In the genomic region with DNA sequence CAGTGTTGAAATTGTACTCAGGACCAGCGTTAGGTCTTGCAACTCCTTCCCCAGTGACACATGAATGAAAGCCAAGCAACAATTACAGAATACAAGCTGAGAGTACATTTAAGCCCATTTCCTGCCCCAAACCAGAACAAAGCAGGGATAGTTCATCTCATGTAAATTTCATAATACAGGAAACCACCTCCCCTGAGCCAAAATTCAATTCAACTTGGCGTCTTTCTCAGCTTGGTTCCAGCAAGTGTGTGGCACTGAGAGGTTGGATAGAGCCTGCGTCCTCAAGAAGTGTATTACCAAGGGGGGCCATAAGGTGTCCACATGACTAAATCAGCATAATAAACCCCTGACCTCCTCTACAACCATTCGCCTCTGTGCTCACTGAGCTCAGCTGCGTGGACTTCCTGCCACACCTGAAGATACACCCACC, we compare ENCODE assay signal across 10 cellular contexts.
A peak's percentile ranks its signal among the peaks of the same experiment; 100 is the strongest.
DNase-seq lines count a peak whose midpoint lies in the region; ATAC-seq, FAIRE-seq and TF ChIP-seq lines count a peak whose summit lies in the region.
"Had no signal": no experiment of that assay in that cellular context is flagged by ENCODE, and none has a peak within 500 bp of the region (broad histone marks: within the 10 kb centered on the region; RNA-seq: fewer than 3 reads in every experiment).

No MANE protein-coding gene starts in this region.

- H3K4me1 Mint-ChIP-seq in GM23338: peaks cover 32% of the 10 kb centered on the region
- H3K4me1 Mint-ChIP-seq in T-cell: peaks cover 77 to 88% (median 84%) of the 10 kb centered on the region in 3 donors
- no peaks in the 10 kb centered on the region for H3K4me1 Mint-ChIP-seq in astrocyte (ENCODE audit: low read depth, unreplicated experiment)
- peaks cover 66 to 72% of the 10 kb centered on the region in 2 donors for H3K4me1 Mint-ChIP-seq in natural killer cell treated with Interleukin-12 subunit alpha and Interleukin-12 subunit beta and Interleukin-15 and Interleukin-18, amount 100 ng/mL, for 72 hours (ENCODE audit: low read depth in 2 of 2)

- H3K4me2 ChIP-seq in GM23338: no peak overlapping the region
- H3K4me2 ChIP-seq in astrocyte (ENCODE audit: low read length): no peak overlapping the region
- no peak overlapping the region for H3K4me2 ChIP-seq in osteoblast (ENCODE audit: insufficient read depth, low read length)

- no peaks in the 10 kb centered on the region for H3K27me3 ChIP-seq in GM23338 (ENCODE audit: insufficient read depth)
- no peaks in the 10 kb centered on the region for H3K27me3 ChIP-seq in astrocyte (ENCODE audit: insufficient read depth, low read length)
- no peaks in the 10 kb centered on the region for H3K27me3 ChIP-seq in osteoblast (ENCODE audit: insufficient read depth, low read length)

- no peaks in the 10 kb centered on the region for H3K9me3 ChIP-seq in astrocyte (ENCODE audit: insufficient read depth, low read depth, low read length)
- H3K9me3 ChIP-seq in osteoblast (ENCODE audit: low read depth, low read length): no peaks in the 10 kb centered on the region

- H3F3A ChIP-seq in GM23338 (replicated peaks; ENCODE audit: low read depth): no peaks in the 10 kb centered on the region

- no peak overlapping the region for H3K4me3 Mint-ChIP-seq in GM23338
- peak overlapping the region; percentile 21 to 73 (median 52) for H3K4me3 Mint-ChIP-seq in T-cell
- H3K4me3 Mint-ChIP-seq in astrocyte (ENCODE audit: unreplicated experiment): no peak overlapping the region
- H3K4me3 Mint-ChIP-seq in natural killer cell treated with Interleukin-12 subunit alpha and Interleukin-12 subunit beta and Interleukin-15 and Interleukin-18, amount 100 ng/mL, for 72 hours: peak overlapping the region; percentile 75

- POLR2A ChIA-PET in T-cell (lab: Charles Lee): interaction anchor here (0.6 to 1.7 kb wide), 4 partner anchors 15 to 51 kb away, joined by 3 to 5 read pairs (median 3); no protein-coding TSS in a partner anchor

- no peak for FAIRE-seq in astrocyte (lab: Jason Lieb, UNC)
- FAIRE-seq: G401.6, TTC549 had no signal

- H3K27ac Mint-ChIP-seq in GM23338 (no peak overlapping the region; the same call in 1 of the 2 replicates), T-cell (peak overlapping the region; percentile 90 to 93), astrocyte (ENCODE audit: unreplicated experiment) (no peak overlapping the region)
- H3K27ac Mint-ChIP-seq in natural killer cell treated with Interleukin-12 subunit alpha and Interleukin-12 subunit beta and Interleukin-15 and Interleukin-18, amount 100 ng/mL, for 72 hours: peak overlapping the region; percentile 91 to 98

- H2AFZ ChIP-seq in GM23338: no peak overlapping the region
- H2AFZ ChIP-seq in astrocyte (ENCODE audit: low read depth, low read length): no peak overlapping the region
- H2AFZ ChIP-seq in osteoblast (ENCODE audit: low read length): no peak overlapping the region

- H3K4me3 ChIP-seq in GM23338 (no peak overlapping the region), astrocyte (ENCODE audit: insufficient read depth, low read depth, low read length) (no peak overlapping the region), osteoblast (ENCODE audit: insufficient read depth, low read length) (no peak overlapping the region)

- H3K27me3 Mint-ChIP-seq in GM23338 (ENCODE audit: insufficient read depth, low read depth, poor library complexity): peaks cover 6% of the 10 kb centered on the region
- no peaks in the 10 kb centered on the region for H3K27me3 Mint-ChIP-seq in T-cell
- H3K27me3 Mint-ChIP-seq in astrocyte (ENCODE audit: low read depth, unreplicated experiment): peaks cover 8% of the 10 kb centered on the region
- H3K27me3 Mint-ChIP-seq in natural killer cell treated with Interleukin-12 subunit alpha and Interleukin-12 subunit beta and Interleukin-15 and Interleukin-18, amount 100 ng/mL, for 72 hours: no peaks in the 10 kb centered on the region

- intact Hi-C loops in posterior cingulate gyrus (cut with DNase I): no loop called here

- no peaks in the 10 kb centered on the region for H3K36me3 ChIP-seq in GM23338 (ENCODE audit: insufficient read depth)
- no peaks in the 10 kb centered on the region for H3K36me3 ChIP-seq in astrocyte (ENCODE audit: insufficient read depth, low read length)
- H3K36me3 ChIP-seq in osteoblast (ENCODE audit: insufficient read depth, low read length): no peaks in the 10 kb centered on the region

- no peaks in the 10 kb centered on the region for H3K9me2 ChIP-seq in GM23338 (ENCODE audit: insufficient read depth)

- no peak overlapping the region for H3K9ac ChIP-seq in astrocyte (ENCODE audit: low read length)

- H3K79me2 ChIP-seq in GM23338 (replicated peaks; ENCODE audit: insufficient read depth) (no peaks in the 10 kb centered on the region), astrocyte (ENCODE audit: insufficient read depth, low read length) (no peaks in the 10 kb centered on the region), osteoblast (ENCODE audit: insufficient read depth, low read length) (no peaks in the 10 kb centered on the region)

- H3K36me3 Mint-ChIP-seq in GM23338 (ENCODE audit: low read depth) (no peaks in the 10 kb centered on the region), T-cell (no peaks in the 10 kb centered on the region), astrocyte (ENCODE audit: low read depth, unreplicated experiment) (no peaks in the 10 kb centered on the region)
- H3K36me3 Mint-ChIP-seq in natural killer cell treated with Interleukin-12 subunit alpha and Interleukin-12 subunit beta and Interleukin-15 and Interleukin-18, amount 100 ng/mL, for 72 hours: no peaks in the 10 kb centered on the region

- DNase-seq in GM23338 (ENCODE audit: low spot score) (no peak), T-cell (peak in 31 of 34 experiments; percentile 2 to 62 (median 34)), astrocyte (ENCODE audit: low read depth) (peak; percentile 21), posterior cingulate gyrus (no peak), osteoblast (ENCODE audit: insufficient read length, low spot score, missing footprints) (no peak), NCI-H1092 treated with DMSO at 0.1 percent for 48 hours (lab: John Stamatoyannopoulos, UW) (no peak)
- DNase-seq in natural killer cell treated with Interleukin-12 subunit alpha and Interleukin-12 subunit beta and Interleukin-15 and Interleukin-18, amount 100 ng/mL, for 72 hours (ENCODE audit: low spot score): peak; percentile 77
- DNase-seq: NCI-H510A treated with DMSO at 0.1 percent for 48 hours had no signal

- CTCF ChIA-PET in T-cell (lab: Charles Lee): interaction anchor here (1.2 to 2.2 kb wide), 5 partner anchors 12 to 51 kb away, joined by 3 to 6 read pairs (median 4); no protein-coding TSS in a partner anchor

- H3K9me3 Mint-ChIP-seq in GM23338: no peaks in the 10 kb centered on the region; the same call in 2 of the 3 replicates
- no peaks in the 10 kb centered on the region for H3K9me3 Mint-ChIP-seq in T-cell
- peaks cover 2% of the 10 kb centered on the region for H3K9me3 Mint-ChIP-seq in astrocyte (ENCODE audit: unreplicated experiment)
- peaks cover 4% of the 10 kb centered on the region for H3K9me3 Mint-ChIP-seq in natural killer cell treated with Interleukin-12 subunit alpha and Interleukin-12 subunit beta and Interleukin-15 and Interleukin-18, amount 100 ng/mL, for 72 hours

- H4K20me1 ChIP-seq in GM23338 (replicated peaks; ENCODE audit: insufficient read depth) (no peaks in the 10 kb centered on the region), astrocyte (ENCODE audit: insufficient read depth, low read length) (peaks cover 3% of the 10 kb centered on the region), osteoblast (ENCODE audit: insufficient read depth, low read length) (no peaks in the 10 kb centered on the region)

- H3K27ac ChIP-seq in GM23338 (ENCODE audit: low read depth) (no peak overlapping the region), astrocyte (ENCODE audit: low read depth, low read length) (no peak overlapping the region), osteoblast (ENCODE audit: low read depth, low read length) (no peak overlapping the region)

- TF ChIP-seq CTCF in GM23338 (conservative IDR thresholded peaks at IDR 0.05; ENCODE audit: low read depth in 2 of 2) (no peak; a peak in 1 of 4 replicates), astrocyte (IDR thresholded peaks at IDR 0.05; ENCODE audit: insufficient read depth, low read depth, low read length) (no peak), osteoblast (IDR thresholded peaks at IDR 0.05; ENCODE audit: extremely low read depth, low read depth, low read length) (no peak)

- peak; percentile 34; the same call in 1 of the 3 replicates for ATAC-seq in GM23338
- peak; percentile 69 to 74 (median 72) for ATAC-seq in T-cell (replicated peaks in 1 of 4)
- ATAC-seq in natural killer cell treated with Interleukin-12 subunit alpha and Interleukin-12 subunit beta and Interleukin-15 and Interleukin-18, amount 100 ng/mL, for 72 hours: peak; percentile 73 to 78

- H3K4me1 ChIP-seq in GM23338 (ENCODE audit: insufficient read depth): peaks cover 23% of the 10 kb centered on the region
- H3K4me1 ChIP-seq in astrocyte (ENCODE audit: insufficient read depth, low read length): peaks cover 7% of the 10 kb centered on the region
- H3K4me1 ChIP-seq in osteoblast (ENCODE audit: insufficient read depth, low read length): no peaks in the 10 kb centered on the region

TF ChIP-seq in GM23338, 12 proteins besides CTCF, POLR2A, EP300 and RAD21 (continues in another document):
- no peak for TF ChIP-seq STAT1 (IDR thresholded peaks at IDR 0.05; ENCODE audit: unreplicated experiment)
- TF ChIP-seq, protein P1, sequence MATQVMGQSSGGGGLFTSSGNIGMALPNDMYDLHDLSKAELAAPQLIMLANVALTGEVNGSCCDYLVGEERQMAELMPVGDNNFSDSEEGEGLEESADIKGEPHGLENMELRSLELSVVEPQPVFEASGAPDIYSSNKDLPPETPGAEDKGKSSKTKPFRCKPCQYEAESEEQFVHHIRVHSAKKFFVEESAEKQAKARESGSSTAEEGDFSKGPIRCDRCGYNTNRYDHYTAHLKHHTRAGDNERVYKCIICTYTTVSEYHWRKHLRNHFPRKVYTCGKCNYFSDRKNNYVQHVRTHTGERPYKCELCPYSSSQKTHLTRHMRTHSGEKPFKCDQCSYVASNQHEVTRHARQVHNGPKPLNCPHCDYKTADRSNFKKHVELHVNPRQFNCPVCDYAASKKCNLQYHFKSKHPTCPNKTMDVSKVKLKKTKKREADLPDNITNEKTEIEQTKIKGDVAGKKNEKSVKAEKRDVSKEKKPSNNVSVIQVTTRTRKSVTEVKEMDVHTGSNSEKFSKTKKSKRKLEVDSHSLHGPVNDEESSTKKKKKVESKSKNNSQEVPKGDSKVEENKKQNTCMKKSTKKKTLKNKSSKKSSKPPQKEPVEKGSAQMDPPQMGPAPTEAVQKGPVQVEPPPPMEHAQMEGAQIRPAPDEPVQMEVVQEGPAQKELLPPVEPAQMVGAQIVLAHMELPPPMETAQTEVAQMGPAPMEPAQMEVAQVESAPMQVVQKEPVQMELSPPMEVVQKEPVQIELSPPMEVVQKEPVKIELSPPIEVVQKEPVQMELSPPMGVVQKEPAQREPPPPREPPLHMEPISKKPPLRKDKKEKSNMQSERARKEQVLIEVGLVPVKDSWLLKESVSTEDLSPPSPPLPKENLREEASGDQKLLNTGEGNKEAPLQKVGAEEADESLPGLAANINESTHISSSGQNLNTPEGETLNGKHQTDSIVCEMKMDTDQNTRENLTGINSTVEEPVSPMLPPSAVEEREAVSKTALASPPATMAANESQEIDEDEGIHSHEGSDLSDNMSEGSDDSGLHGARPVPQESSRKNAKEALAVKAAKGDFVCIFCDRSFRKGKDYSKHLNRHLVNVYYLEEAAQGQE (IDR thresholded peaks at IDR 0.05; ENCODE audit: unreplicated experiment): no peak
- no peak for TF ChIP-seq ZNF114 (CRISPR knock-in tag; IDR thresholded peaks at IDR 0.05)

Comparison
In these comparisons a context has a peak if more than half of its experiments do, and no peak if none do; other contexts are left out.
1. DNase-seq: peak in T-cell (31 of 34), astrocyte (single experiment) and natural killer cell treated with Interleukin-12 subunit alpha and Interleukin-12 subunit beta and Interleukin-15 and Interleukin-18, amount 100 ng/mL, for 72 hours (single experiment); none in GM23338 (single experiment), posterior cingulate gyrus (0 of 10), osteoblast (single experiment) and NCI-H1092 treated with DMSO at 0.1 percent for 48 hours (single experiment).
2. H3K27ac Mint-ChIP-seq: peak in T-cell (2 of 2) and natural killer cell treated with Interleukin-12 subunit alpha and Interleukin-12 subunit beta and Interleukin-15 and Interleukin-18, amount 100 ng/mL, for 72 hours (2 of 2); none in GM23338 (single experiment) and astrocyte (single experiment).
3. H3K4me3 Mint-ChIP-seq: peak in T-cell (3 of 3) and natural killer cell treated with Interleukin-12 subunit alpha and Interleukin-12 subunit beta and Interleukin-15 and Interleukin-18, amount 100 ng/mL, for 72 hours (single experiment); none in GM23338 (single experiment) and astrocyte (single experiment).
4. Peak in every context shown above with its lines, with median percentiles within 50 percentile points of each other: ATAC-seq.